In genomic region chr18:14916851-14917250, GRCh38 we compare ENCODE assay signal across 25 cellular contexts.
"Had no signal": no experiment of that assay in that cellular context is flagged by ENCODE, and none has a peak within 500 bp of the region (broad histone marks: within the 10 kb centered on the region; RNA-seq: fewer than 3 reads in every experiment).

No MANE protein-coding gene starts in this region.

- H3K9me3 ChIP-seq: lower lobe of right lung, psoas muscle, right atrium auricular region, right lobe of liver, stomach, testis, thyroid gland, transverse colon, upper lobe of left lung had no signal

- H3K36me3 ChIP-seq: left lung, lower lobe of right lung, right atrium auricular region, right lobe of liver, stomach, thyroid gland, transverse colon, upper lobe of left lung had no signal

- H3K27me3 ChIP-seq: left lung, right atrium auricular region, right lobe of liver, stomach, testis, thyroid gland, transverse colon, upper lobe of left lung had no signal

- H3K4me1 ChIP-seq: left lung, lower lobe of right lung, parathyroid adenoma, psoas muscle, right atrium auricular region, testis, upper lobe of left lung had no signal

- ATAC-seq: left colon; left lung; lower lobe of right lung; naive thymus-derived CD8-positive, alpha-beta T cell; psoas muscle; right lobe of liver; stimulated activated memory B cell treated with anti-CD40 and anti-IgM and Interleukin-4, amounts not matched to agents 10 μg/mL and 1 μg/mL and 100 μg/mL, for 72 hours had no signal

- H3K27ac ChIP-seq: left lung, lower lobe of right lung, parathyroid adenoma, psoas muscle, right atrium auricular region, right lobe of liver, stomach, testis, transverse colon, upper lobe of left lung had no signal

- DNase-seq: hippocampal formation; kidney; left colon; left lung; lower lobe of right lung; mammary epithelial cell; mesenchymal stem cell; naive thymus-derived CD8-positive, alpha-beta T cell; nucleus accumbens; psoas muscle; right lobe of liver; stimulated activated CD4-positive, alpha-beta T cell treated with anti-CD3 and anti-CD28 coated beads, Interleukin-1b, Interleukin-23, amount 100 ng/mL, for 48 hours; stimulated activated CD4-positive, alpha-beta T cell treated with anti-CD3 and anti-CD28 coated beads, Interleukin-2, amount 100 ng/mL, for 48 hours; stimulated activated CD4-positive, alpha-beta T cell treated with anti-CD3 and anti-CD28 coated beads, Interleukin-4, amount 100 ng/mL, for 4 hours; stimulated activated CD8-positive, alpha-beta memory T cell treated with anti-CD3 and anti-CD28 coated beads, Interleukin-4, amount 100 ng/mL, for 48 hours; stimulated activated naive CD4-positive, alpha-beta T cell treated with Interleukin-2 at 50 U/mL for 16 hours; stomach; testis; transverse colon; upper lobe of left lung had no signal

- H3K4me3 ChIP-seq: left lung, lower lobe of right lung, psoas muscle, right atrium auricular region, right lobe of liver, smooth muscle cell, stomach, testis, thyroid gland, transverse colon, upper lobe of left lung had no signal
